20 cellular contexts compared by ENCODE assay signal in the genomic region with DNA sequence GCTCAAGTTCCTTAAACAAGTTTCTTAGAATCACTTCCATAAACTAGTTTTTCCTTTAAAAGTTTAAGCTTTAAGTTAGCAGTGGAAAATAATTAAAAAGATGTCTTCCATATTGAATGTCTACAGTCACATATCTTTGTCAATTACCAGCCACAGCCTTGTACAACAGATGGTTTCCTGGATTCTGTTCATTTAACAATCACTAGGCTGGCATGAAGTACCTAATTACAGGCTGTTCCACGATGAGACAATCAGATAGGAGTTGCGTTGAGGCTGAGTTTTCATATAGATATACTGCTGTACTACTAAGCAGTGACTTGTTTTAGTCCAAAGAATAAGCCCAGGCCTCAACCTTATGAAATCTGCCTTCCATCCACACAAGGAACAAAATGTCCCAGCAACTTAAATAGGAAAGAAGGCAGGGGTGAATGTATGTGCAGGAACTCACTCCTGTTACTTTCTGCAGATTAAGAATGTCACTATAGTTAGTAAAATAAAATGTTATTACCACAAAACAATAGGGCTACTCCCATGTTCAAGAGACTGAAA.
DNase-seq lines count a peak whose midpoint lies in the region; ATAC-seq, FAIRE-seq and TF ChIP-seq lines count a peak whose summit lies in the region.
"Had no signal": no experiment of that assay in that cellular context is flagged by ENCODE, and none has a peak within 500 bp of the region (broad histone marks: within the 10 kb centered on the region; RNA-seq: fewer than 3 reads in every experiment).

No MANE protein-coding gene starts in this region.

- H3K9me3 Mint-ChIP-seq in T-cell = no peaks in the 10 kb centered on the region

- no peak for TF ChIP-seq RAD21 in SK-N-SH (IDR thresholded peaks at IDR 0.05; ENCODE audit: low read length)

- POLR2A ChIA-PET in SK-N-SH (lab: Yijun Ruan, JAX) (no interaction called here), T-cell (lab: Charles Lee) (no interaction called here)

- H3K4me1 ChIP-seq in SK-N-SH (ENCODE audit: control insufficient read depth in 1 of 2, insufficient read depth in 2 of 2, low read depth in 1 of 2, low read length in 1 of 2) (no peaks in the 10 kb centered on the region; a peak in 1 of 4 replicates), neutrophil (ENCODE audit: control insufficient read depth in 1 of 2, insufficient read depth in 1 of 2, low read depth in 1 of 2, low read length in 1 of 2) (peaks cover 57 to 59% of the 10 kb centered on the region in 2 experiments)

- H3K9me2 ChIP-seq in SK-N-SH = no peaks in the 10 kb centered on the region

- H3K9ac ChIP-seq in SK-N-SH = no peak overlapping the region
- H3K9ac ChIP-seq: KMS-11 had no signal

- ATAC-seq in T-cell (replicated peaks in 1 of 4) = no peak

- no peak for DNase-seq in GM12891 (ENCODE audit: insufficient read length, low spot score)
- DNase-seq in NCI-H146 (lab: John Stamatoyannopoulos, UW) = peak; percentile 11
- peak; percentile 46 for DNase-seq in SK-N-SH
- DNase-seq in SW480 (ENCODE audit: low spot score) = no peak
- DNase-seq in T-cell = no peak
- no peak for DNase-seq in A172 (ENCODE audit: low spot score)
- DNase-seq: activated CD4-positive, alpha-beta T cell treated with anti-CD3 and anti-CD28 coated beads for 4 hours; activated CD8-positive, alpha-beta memory T cell treated with anti-CD3 and anti-CD28 coated beads, Interleukin-2, amount 50 U/mL, for 48 hours; activated gamma-delta T cell treated with Interleukin-2 at 50 U/mL for 16 hours; COR-L47; GDM1; NCI-H526 treated with DMSO at 0.1 percent for 48 hours; psoas muscle; spleen; stimulated activated CD8-positive, alpha-beta memory T cell treated with anti-CD3 and anti-CD28 coated beads, Interleukin-4, amount 100 ng/mL, for 48 hours had no signal

- H2AFZ ChIP-seq in SK-N-SH (ENCODE audit: low read depth) = no peak overlapping the region

- H3K4me3 ChIP-seq in SK-N-SH (ENCODE audit: low read depth in 2 of 2, low read length in 1 of 2) (no peak overlapping the region), neutrophil (ENCODE audit: low read depth in 1 of 2, low read length in 1 of 2) (no peak overlapping the region)
- H3K4me3 ChIP-seq: coronary artery, psoas muscle, spleen had no signal

- peak; percentile 9 for FAIRE-seq in GM12891 (lab: Jason Lieb, UNC)
- FAIRE-seq: endothelial cell of umbilical vein had no signal

- peaks cover 13 to 28% (median 25%) of the 10 kb centered on the region in 3 donors for H3K4me1 Mint-ChIP-seq in T-cell

- no peak overlapping the region for H3K4me3 Mint-ChIP-seq in T-cell
- H3K4me3 Mint-ChIP-seq: B cell had no signal

- peaks cover 6% of the 10 kb centered on the region; the same call in 1 of the 2 replicates for H3K79me2 ChIP-seq in SK-N-SH (ENCODE audit: insufficient read depth)

- CTCF ChIA-PET in SK-N-SH (lab: Yijun Ruan, JAX) = no interaction called here
- CTCF ChIA-PET in T-cell (lab: Charles Lee) = interaction anchor here in 1 of 2 donors (0.7 to 1.1 kb wide), 2 partner anchors 8 to 144 kb away, joined by 3 to 4 read pairs; no protein-coding TSS in a partner anchor

- H3K9me3 ChIP-seq in SK-N-SH (no peaks in the 10 kb centered on the region), neutrophil (no peaks in the 10 kb centered on the region)
- H3K9me3 ChIP-seq: psoas muscle, spleen had no signal

- 22% methylated on average over 2 of the region's 2 CpGs for WGBS in SK-N-SH (ENCODE audit: low lambda C conversion rate)

- H3K36me3 ChIP-seq in SK-N-SH (replicated peaks in 1 of 2; ENCODE audit: control insufficient read depth in 1 of 2, insufficient read depth in 2 of 2, low read length in 1 of 2) (peaks cover 3 to 15% of the 10 kb centered on the region in 2 experiments), neutrophil (no peaks in the 10 kb centered on the region)

- no peak overlapping the region for H3K4me2 ChIP-seq in SK-N-SH
- H3K4me2 ChIP-seq: KMS-11 had no signal

- H3K27ac ChIP-seq in SK-N-SH (ENCODE audit: low read depth in 2 of 2, low read length in 1 of 2) (peak overlapping the region in 1 of 2 experiments; percentile 53; a peak in 2 of 4 replicates), neutrophil (peak overlapping the region; percentile 65)
- H3K27ac ChIP-seq: coronary artery, KMS-11, psoas muscle had no signal

- no peak for TF ChIP-seq CTCF in SK-N-SH (IDR thresholded peaks at IDR 0.05)
- TF ChIP-seq CTCF in neutrophil (IDR thresholded peaks at IDR 0.05) = no peak

- no peak for TF ChIP-seq POLR2A in GM12891 (IDR thresholded peaks at IDR 0.05; ENCODE audit: low read depth, low read length)

- H4K20me1 ChIP-seq in SK-N-SH (ENCODE audit: insufficient read depth) = no peaks in the 10 kb centered on the region

- no peaks in the 10 kb centered on the region for H3K27me3 Mint-ChIP-seq in T-cell
- H3K27me3 Mint-ChIP-seq: B cell had no signal

- H3K27ac Mint-ChIP-seq in T-cell = no peak overlapping the region
- H3K27ac Mint-ChIP-seq: B cell had no signal

- H3K27me3 ChIP-seq in SK-N-SH (ENCODE audit: insufficient read depth) = no peaks in the 10 kb centered on the region
- no peaks in the 10 kb centered on the region for H3K27me3 ChIP-seq in neutrophil
- H3K27me3 ChIP-seq: spleen had no signal

- H3K36me3 Mint-ChIP-seq in T-cell = peaks cover 38% of the 10 kb centered on the region

- no peaks in the 10 kb centered on the region for H3F3A ChIP-seq in SK-N-SH (replicated peaks; ENCODE audit: insufficient read depth)

- TF ChIP-seq EP300 in SK-N-SH (IDR thresholded peaks at IDR 0.05; ENCODE audit: borderline replicate concordance in 1 of 2, low read depth in 1 of 2, low read length in 1 of 2) = peak in 1 of 2 experiments; percentile 48; a peak in 1 of 4 replicates

TF ChIP-seq in GM12891, 5 proteins besides CTCF, POLR2A, EP300 and RAD21:
- TF ChIP-seq SPI1 (IDR thresholded peaks at IDR 0.05; ENCODE audit: low read depth, low read length) = no peak
- no peak for TF ChIP-seq TAF1 (IDR thresholded peaks at IDR 0.05; ENCODE audit: low read depth, low read length)
- no peak for TF ChIP-seq PAX5 (IDR thresholded peaks at IDR 0.05; ENCODE audit: insufficient read depth, low read length, severe bottlenecking)
- no peak for TF ChIP-seq POLR2AphosphoS5 (IDR thresholded peaks at IDR 0.05; ENCODE audit: low read depth, low read length)
- no peak for TF ChIP-seq POU2F2 (IDR thresholded peaks at IDR 0.05; ENCODE audit: low read depth, low read length)
TF ChIP-seq in GM12891: peak in this region for 0.

TF ChIP-seq in SK-N-SH, 30 proteins besides CTCF, POLR2A, EP300 and RAD21:
- peak; percentile 52 for TF ChIP-seq CHD2 (IDR thresholded peaks at IDR 0.05; ENCODE audit: low read length, partially characterized antibody)
- TF ChIP-seq RCOR1 (IDR thresholded peaks at IDR 0.05; ENCODE audit: low read length) = peak; percentile 77; the same call in 1 of the 2 replicates
- TF ChIP-seq FOXJ3 (CRISPR knock-in tag; IDR thresholded peaks at IDR 0.05) = no peak
- no peak for TF ChIP-seq FOSL2 (IDR thresholded peaks at IDR 0.05; ENCODE audit: borderline replicate concordance, low read depth)
- TF ChIP-seq NFIC (IDR thresholded peaks at IDR 0.05; ENCODE audit: borderline replicate concordance) = no peak
- TF ChIP-seq GATA2 (CRISPR knock-in tag; IDR thresholded peaks at IDR 0.05) = peak; percentile 86
- no peak for TF ChIP-seq PBX3 (IDR thresholded peaks at IDR 0.05)
- no peak for TF ChIP-seq MAX (IDR thresholded peaks at IDR 0.05; ENCODE audit: low read depth)
- TF ChIP-seq EZH2phosphoT487 (IDR thresholded peaks at IDR 0.05; ENCODE audit: borderline replicate concordance, low read depth) = no peak

Comparison
In these comparisons a context has a peak if more than half of its experiments do, and no peak if none do; other contexts are left out.
1. DNase-seq: peak in NCI-H146 (single experiment) and SK-N-SH (single experiment); none in GM12891 (single experiment), SW480 (single experiment), T-cell (0 of 34) and A172 (single experiment).